In the genomic region with DNA sequence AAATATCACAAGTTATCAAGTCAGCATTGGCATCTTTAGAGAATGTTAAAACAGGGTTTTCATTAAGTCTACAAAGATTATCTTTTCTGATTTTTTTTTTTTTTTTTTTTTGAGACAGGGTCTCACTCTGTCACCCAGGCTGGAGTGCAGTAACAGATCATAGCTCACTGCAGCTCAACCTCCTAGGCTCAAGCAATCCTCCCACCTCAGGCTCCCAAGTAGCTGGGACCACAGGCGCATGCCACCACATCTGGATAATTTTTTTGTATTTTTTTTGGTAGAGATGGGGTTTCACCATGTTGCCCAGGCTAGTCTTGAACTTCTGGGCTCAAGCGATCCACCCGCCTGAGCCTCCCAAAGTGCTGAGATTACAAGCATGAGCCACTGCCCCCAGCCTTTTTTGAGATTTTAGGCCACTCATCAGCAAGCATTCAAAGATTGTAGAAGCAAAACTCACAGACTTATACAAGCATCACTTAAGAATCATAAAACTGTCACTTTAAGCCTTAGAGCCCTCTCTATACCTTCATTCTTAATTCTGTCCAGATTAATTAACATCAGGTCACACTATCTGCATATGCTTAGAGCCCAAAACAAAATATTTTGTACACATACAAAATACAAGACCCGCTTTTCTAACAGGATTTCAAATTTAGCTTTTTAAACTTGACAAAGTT, we compare ENCODE assay signal across 24 cellular contexts.
"Had no signal": no experiment of that assay in that cellular context is flagged by ENCODE, and none has a peak within 500 bp of the region (broad histone marks: within the 10 kb centered on the region; RNA-seq: fewer than 3 reads in every experiment).

No MANE protein-coding gene starts in this region.

- H3K27me3 ChIP-seq: brain microvascular endothelial cell, esophagus squamous epithelium, right lobe of liver, uterus had no signal

- H3K27me3 Mint-ChIP-seq: activated CD4-positive, alpha-beta memory T cell treated with anti-CD3 and anti-CD28 coated beads, Interleukin-2, amount 10 ng/mL, durations not matched to agents 7 days and 5 days; activated CD4-positive, alpha-beta T cell treated with anti-CD3 and anti-CD28 coated beads, Interleukin-2, amount 10 ng/mL, durations not matched to agents 24 days and 14 days; activated T-cell treated with anti-CD3 and anti-CD28 coated beads, Interleukin-2, amount 50 U/mL, for 24 hours; activated T-helper 17 cell treated with anti-CD3 and anti-CD28 coated beads, Interleukin-2, amount 50 U/mL, for 72 hours; natural killer cell treated with Interleukin-12 subunit alpha and Interleukin-12 subunit beta and Interleukin-15 and Interleukin-18, amount 100 ng/mL, for 72 hours; stimulated activated naive CD8-positive, alpha-beta T cell treated with anti-CD3 and anti-CD28 coated beads, Interleukin-15, Interleukin-2, amounts not matched to agents 100 ng/mL and 50 ng/mL, for 24 hours; type B pancreatic cell had no signal

- H3K4me3 Mint-ChIP-seq: activated CD4-positive, alpha-beta memory T cell treated with anti-CD3 and anti-CD28 coated beads, Interleukin-2, amount 10 ng/mL, durations not matched to agents 7 days and 5 days; activated CD4-positive, alpha-beta T cell treated with anti-CD3 and anti-CD28 coated beads, Interleukin-2, amount 10 ng/mL, durations not matched to agents 24 days and 14 days; activated T-cell treated with anti-CD3 and anti-CD28 coated beads, Interleukin-2, amount 50 U/mL, for 24 hours; activated T-helper 17 cell treated with anti-CD3 and anti-CD28 coated beads, Interleukin-2, amount 50 U/mL, for 72 hours; natural killer cell treated with Interleukin-12 subunit alpha and Interleukin-12 subunit beta and Interleukin-15 and Interleukin-18, amount 100 ng/mL, for 72 hours; stimulated activated naive CD8-positive, alpha-beta T cell treated with anti-CD3 and anti-CD28 coated beads, Interleukin-15, Interleukin-2, amounts not matched to agents 100 ng/mL and 50 ng/mL, for 24 hours; type B pancreatic cell had no signal

- H3K27ac ChIP-seq: brain microvascular endothelial cell, esophagus squamous epithelium, right lobe of liver, thoracic aorta, uterus had no signal

- ATAC-seq: activated T-helper 17 cell treated with anti-CD3 and anti-CD28 coated beads, Interleukin-2, amount 50 U/mL, for 72 hours; mucosa of descending colon; natural killer cell treated with Interleukin-12 subunit alpha and Interleukin-12 subunit beta and Interleukin-15 and Interleukin-18, amount 100 ng/mL, for 72 hours; right lobe of liver had no signal

- H3K4me1 ChIP-seq: right lobe of liver, uterus had no signal

- H3K36me3 Mint-ChIP-seq: natural killer cell treated with Interleukin-12 subunit alpha and Interleukin-12 subunit beta and Interleukin-15 and Interleukin-18, amount 100 ng/mL, for 72 hours had no signal

- H3K36me3 ChIP-seq: uterus had no signal

- H3K9me3 ChIP-seq: esophagus squamous epithelium, mucosa of descending colon, right lobe of liver, thoracic aorta, uterus had no signal

- DNase-seq: activated CD4-positive, alpha-beta memory T cell treated with anti-CD3 and anti-CD28 coated beads, Interleukin-2, amount 10 ng/mL, durations not matched to agents 7 days and 5 days; activated CD4-positive, alpha-beta T cell treated with anti-CD3 and anti-CD28 coated beads, Interleukin-2, amount 10 ng/mL, durations not matched to agents 24 days and 14 days; activated CD4-positive, CD25-positive, alpha-beta regulatory T cell treated with anti-CD3 and anti-CD28 coated beads, Interleukin-2, amount 50 U/mL, for 72 hours; activated CD8-positive, alpha-beta memory T cell treated with anti-CD3 and anti-CD28 coated beads, Interleukin-2, amount 50 U/mL, for 48 hours; activated gamma-delta T cell treated with Interleukin-2 at 50 U/mL for 16 hours; activated naive CD4-positive, alpha-beta T cell treated with anti-CD3 and anti-CD28 coated beads, Interleukin-2, amount 50 U/mL, for 16 hours; activated T-cell treated with anti-CD3 and anti-CD28 coated beads, Interleukin-2, amount 50 U/mL, for 24 hours; amniotic stem cell; brain microvascular endothelial cell; esophagus squamous epithelium; foreskin melanocyte; left ventricle myocardium inferior; mucosa of descending colon; right lobe of liver; stimulated activated CD4-positive, alpha-beta T cell treated with anti-CD3 and anti-CD28 coated beads, Interleukin-12 subunit alpha, Interleukin-12 subunit beta, amount 100 ng/mL, for 4 hours; stimulated activated CD4-positive, alpha-beta T cell treated with anti-CD3 and anti-CD28 coated beads, Interleukin-4, amount 100 ng/mL, for 1 hour; T1000; uterus had no signal

- H3K4me3 ChIP-seq: esophagus squamous epithelium, left ventricle myocardium inferior, lung, mucosa of descending colon, right lobe of liver, thoracic aorta, uterus had no signal

- H3K27ac Mint-ChIP-seq: activated CD4-positive, alpha-beta memory T cell treated with anti-CD3 and anti-CD28 coated beads, Interleukin-2, amount 10 ng/mL, durations not matched to agents 7 days and 5 days; activated CD4-positive, alpha-beta T cell treated with anti-CD3 and anti-CD28 coated beads, Interleukin-2, amount 10 ng/mL, durations not matched to agents 24 days and 14 days; activated T-cell treated with anti-CD3 and anti-CD28 coated beads, Interleukin-2, amount 50 U/mL, for 24 hours; activated T-helper 17 cell treated with anti-CD3 and anti-CD28 coated beads, Interleukin-2, amount 50 U/mL, for 72 hours; natural killer cell treated with Interleukin-12 subunit alpha and Interleukin-12 subunit beta and Interleukin-15 and Interleukin-18, amount 100 ng/mL, for 72 hours; stimulated activated naive CD8-positive, alpha-beta T cell treated with anti-CD3 and anti-CD28 coated beads, Interleukin-15, Interleukin-2, amounts not matched to agents 100 ng/mL and 50 ng/mL, for 24 hours; type B pancreatic cell had no signal

- H3K9me3 Mint-ChIP-seq: activated CD4-positive, alpha-beta memory T cell treated with anti-CD3 and anti-CD28 coated beads, Interleukin-2, amount 10 ng/mL, durations not matched to agents 7 days and 5 days; activated CD4-positive, alpha-beta T cell treated with anti-CD3 and anti-CD28 coated beads, Interleukin-2, amount 10 ng/mL, durations not matched to agents 24 days and 14 days; activated T-cell treated with anti-CD3 and anti-CD28 coated beads, Interleukin-2, amount 50 U/mL, for 24 hours; activated T-helper 17 cell treated with anti-CD3 and anti-CD28 coated beads, Interleukin-2, amount 50 U/mL, for 72 hours; natural killer cell treated with Interleukin-12 subunit alpha and Interleukin-12 subunit beta and Interleukin-15 and Interleukin-18, amount 100 ng/mL, for 72 hours; stimulated activated naive CD8-positive, alpha-beta T cell treated with anti-CD3 and anti-CD28 coated beads, Interleukin-15, Interleukin-2, amounts not matched to agents 100 ng/mL and 50 ng/mL, for 24 hours; type B pancreatic cell had no signal

- H3K4me1 Mint-ChIP-seq: activated CD4-positive, alpha-beta memory T cell treated with anti-CD3 and anti-CD28 coated beads, Interleukin-2, amount 10 ng/mL, durations not matched to agents 7 days and 5 days; activated CD4-positive, alpha-beta T cell treated with anti-CD3 and anti-CD28 coated beads, Interleukin-2, amount 10 ng/mL, durations not matched to agents 24 days and 14 days had no signal
